In genomic region chr16:54787045-54787444, GRCh38 we compare ENCODE assay signal across 26 cellular contexts.
"Had no signal": no experiment of that assay in that cellular context is flagged by ENCODE, and none has a peak within 500 bp of the region (broad histone marks: within the 10 kb centered on the region; RNA-seq: fewer than 3 reads in every experiment).

No MANE protein-coding gene starts in this region.

- H3K4me3 ChIP-seq: stomach, suprapubic skin, testis, thoracic aorta, thyroid gland, tibial artery, tibial nerve, transverse colon, upper lobe of left lung, upper lobe of right lung, uterus, vagina had no signal

- H3K4me1 ChIP-seq: stomach, suprapubic skin, testis, thyroid gland, tibial artery, tibial nerve, transverse colon, upper lobe of left lung, upper lobe of right lung, uterus, vagina had no signal

- H3K9me3 ChIP-seq: testis, thyroid gland, transverse colon, upper lobe of left lung, upper lobe of right lung, uterus, vagina had no signal

- H3K27me3 ChIP-seq: stomach, suprapubic skin, testis, thyroid gland, tibial artery, tibial nerve, transverse colon, upper lobe of left lung, upper lobe of right lung, uterus, vagina had no signal

- DNase-seq: stimulated activated CD4-positive, alpha-beta T cell treated with anti-CD3 and anti-CD28 coated beads, Interleukin-2, amount 100 ng/mL, for 48 hours; stimulated activated CD4-positive, alpha-beta T cell treated with anti-CD3 and anti-CD28 coated beads, Interleukin-4, amount 100 ng/mL, for 1 hour; stimulated activated CD4-positive, alpha-beta T cell treated with anti-CD3 and anti-CD28 coated beads, Interleukin-4, amount 100 ng/mL, for 24 hours; stimulated activated CD4-positive, alpha-beta T cell treated with anti-CD3 and anti-CD28 coated beads, Interleukin-4, amount 100 ng/mL, for 4 hours; stimulated activated CD8-positive, alpha-beta memory T cell treated with anti-CD3 and anti-CD28 coated beads, Interleukin-4, amount 100 ng/mL, for 48 hours; stimulated activated naive B cell treated with anti-CD40 and anti-IgM and Interleukin-4, amounts not matched to agents 10 μg/mL and 1 μg/mL and 100 μg/mL, for 72 hours; stimulated activated naive CD4-positive, alpha-beta T cell; stimulated activated naive CD4-positive, alpha-beta T cell treated with Interleukin-2 at 50 U/mL for 16 hours; stimulated activated naive CD8-positive, alpha-beta T cell treated with anti-CD3 and anti-CD28 coated beads, Interleukin-15, amount 100 ng/mL, for 72 hours; stimulated activated naive CD8-positive, alpha-beta T cell treated with anti-CD3 and anti-CD28 coated beads, Interleukin-15, Interleukin-2, amounts not matched to agents 100 U/mL and 50 U/mL, for 24 hours; stomach; substantia nigra; testis; thyroid gland; tibial artery; transverse colon; trophoblast cell; upper lobe of left lung; upper lobe of right lung; uterus had no signal

- ATAC-seq: stimulated activated effector memory CD8-positive, alpha-beta T cell treated with anti-CD3 and anti-CD28 coated beads, Interleukin-12 subunit alpha, Interleukin-12 subunit beta, amount 100 ng/mL, for 72 hours; stimulated activated memory B cell treated with anti-CD40 and anti-IgM and Interleukin-4, amounts not matched to agents 10 μg/mL and 1 μg/mL and 100 μg/mL, for 72 hours; stimulated activated naive B cell treated with anti-CD40 and anti-IgM and Interleukin-4, amounts not matched to agents 10 μg/mL and 1 μg/mL and 100 μg/mL, for 72 hours; stimulated activated naive CD8-positive, alpha-beta T cell treated with anti-CD3 and anti-CD28 coated beads, Interleukin-15, amount 100 ng/mL, for 72 hours; stimulated activated naive CD8-positive, alpha-beta T cell treated with anti-CD3 and anti-CD28 coated beads, Interleukin-15, Interleukin-2, amounts not matched to agents 100 U/mL and 50 U/mL, for 24 hours; upper lobe of right lung had no signal

- H3K36me3 ChIP-seq: stomach, suprapubic skin, thoracic aorta, thyroid gland, tibial artery, tibial nerve, transverse colon, upper lobe of left lung, upper lobe of right lung, uterus, vagina had no signal

- H3K27ac ChIP-seq: stomach, suprapubic skin, testis, thoracic aorta, thyroid gland, tibial artery, tibial nerve, transverse colon, upper lobe of left lung, upper lobe of right lung, uterus, vagina had no signal
